ENCODE assay signal across 20 cellular contexts in genomic region chr20:1907586-1907985, GRCh38. TPM values are rescaled to one million over a fixed set of nuclear protein-coding genes. Genes with fewer than 3 reads are reported as not detected.
DNase-seq lines count a peak whose midpoint lies in the region; ATAC-seq, FAIRE-seq and TF ChIP-seq lines count a peak whose summit lies in the region.
"Had no signal": no experiment of that assay in that cellular context is flagged by ENCODE, and none has a peak within 500 bp of the region (broad histone marks: within the 10 kb centered on the region; RNA-seq: fewer than 3 reads in every experiment).

No MANE protein-coding gene starts in this region.

- intact Hi-C loops in left ventricle myocardium superior (cut with micrococcal nuclease), result no loop called here
- intact Hi-C loops in kidney (cut with DNase I), result no loop called here

- no peak overlapping the region for H3K9ac ChIP-seq in kidney (ENCODE audit: low read length in 2 of 2)

- TF ChIP-seq CTCF in bronchial epithelial cell (IDR thresholded peaks at IDR 0.05; ENCODE audit: insufficient read depth, low read length, severe bottlenecking) (no peak), kidney (IDR thresholded peaks at IDR 0.05; ENCODE audit: borderline replicate concordance, extremely low read depth, insufficient read depth) (no peak)

- H3K27ac ChIP-seq in kidney (ENCODE audit: low read depth in 2 of 2, low read length in 2 of 2), result no peak overlapping the region
- H3K27ac ChIP-seq: lower lobe of right lung, stomach had no signal

- peak; percentile 76 for ATAC-seq in left ventricle myocardium superior
- ATAC-seq: activated T-helper 17 cell treated with anti-CD3 and anti-CD28 coated beads, Interleukin-2, amount 50 U/mL, for 72 hours; CD8-positive, alpha-beta T cell; lower lobe of right lung had no signal

- FAIRE-seq in bronchial epithelial cell (lab: Jason Lieb, UNC) (peak; percentile 60), kidney (lab: Jason Lieb, UNC) (no peak)
- FAIRE-seq: G401.6, GM18507, H1 had no signal

- H3K4me3 ChIP-seq in bronchial epithelial cell (ENCODE audit: low read depth, low read length), result no peak overlapping the region
- no peak overlapping the region for H3K4me3 ChIP-seq in kidney (ENCODE audit: low read length in 2 of 2)
- H3K4me3 ChIP-seq: lower lobe of right lung, stomach had no signal

- no peaks in the 10 kb centered on the region for H3K9me3 ChIP-seq in kidney (ENCODE audit: control insufficient read depth in 1 of 2, low read length in 2 of 2)
- H3K9me3 ChIP-seq: lower lobe of right lung, stomach had no signal

- H3K4me1 ChIP-seq in kidney (ENCODE audit: control insufficient read depth in 1 of 2, insufficient read depth in 1 of 2, low read depth in 1 of 2, low read length in 2 of 2), result peaks cover 0 to 2% of the 10 kb centered on the region in 2 donors

- H3K27me3 ChIP-seq in bronchial epithelial cell (ENCODE audit: control insufficient read depth, insufficient read depth, low read length), result no peaks in the 10 kb centered on the region
- H3K27me3 ChIP-seq: stomach had no signal

- DNase-seq in LHCN-M2 (ENCODE audit: low read depth), result peak; percentile 81
- no peak for DNase-seq in bronchial epithelial cell (ENCODE audit: low read depth)
- no peak for DNase-seq in left ventricle myocardium superior
- DNase-seq in stromal cell of bone marrow (ENCODE audit: low read depth), result peak; percentile 59
- DNase-seq in amygdala (lab: John Stamatoyannopoulos, UW), result no peak
- no peak for DNase-seq in kidney
- no peak for DNase-seq in activated CD8-positive, alpha-beta memory T cell treated with anti-CD3 and anti-CD28 coated beads for 24 hours
- no peak for DNase-seq in GDM1 (lab: John Stamatoyannopoulos, UW)
- DNase-seq: activated CD4-positive, alpha-beta T cell treated with anti-CD3 and anti-CD28 coated beads, Interleukin-2, amount 50 U/mL, for 1 hour; CD8-positive, alpha-beta T cell; Karpas-422; lower lobe of right lung; NCI-H187; nephron progenitor cell; stomach; T-helper 9 cell had no signal

- H3K36me3 ChIP-seq in bronchial epithelial cell (ENCODE audit: control insufficient read depth, insufficient read depth, low read length) (peaks cover 14% of the 10 kb centered on the region), kidney (ENCODE audit: control insufficient read depth in 1 of 2, insufficient read depth in 2 of 2, low read length in 2 of 2) (no peaks in the 10 kb centered on the region)

RNA-seq across cellular contexts. Expression of gene SIRPA, which starts 12.4 kb away (rescaled TPM):
- total RNA-seq in LHCN-M2 (2014; rRNA removed), result 7.8 and 7.9 TPM in 2 replicates
- 45.1 TPM for polyA plus RNA-seq in LHCN-M2 (2012)
- 5.0 and 6.8 TPM in 2 replicates for total RNA-seq in bronchial epithelial cell
- total RNA-seq in left ventricle myocardium superior, result 18.1 TPM
- total RNA-seq in kidney, result 46.6 TPM
- polyA plus RNA-seq in kidney (ENCODE audit: insufficient read depth, low read depth, low replicate concordance), result 24.7 TPM
- total RNA-seq: CD8-positive, alpha-beta T cell had no signal

Comparison
In these comparisons a context has a peak if more than half of its experiments do, and no peak if none do; other contexts are left out.
1. DNase-seq: peak in LHCN-M2 (single experiment) and stromal cell of bone marrow (single experiment); none in bronchial epithelial cell (single experiment), left ventricle myocardium superior (single experiment), amygdala (0 of 56), kidney (single experiment), activated CD8-positive, alpha-beta memory T cell treated with anti-CD3 and anti-CD28 coated beads for 24 hours (single experiment) and GDM1 (single experiment).